Comparison of ENCODE assay signal across 21 cellular contexts in genomic region chr7:28933874-28934265, GRCh38. TPM values are rescaled to one million over a fixed set of nuclear protein-coding genes. Genes with fewer than 3 reads are reported as not detected.
DNase-seq lines count a peak whose midpoint lies in the region; ATAC-seq and TF ChIP-seq lines count a peak whose summit lies in the region.
"Had no signal": no experiment of that assay in that cellular context is flagged by ENCODE, and none has a peak within 500 bp of the region (broad histone marks: within the 10 kb centered on the region; RNA-seq: fewer than 3 reads in every experiment).

No MANE protein-coding gene starts in this region.

- peak overlapping the region; percentile 21 for H3K4me3 Mint-ChIP-seq in Calu3 (ENCODE audit: low read depth, unreplicated experiment)
- no peak overlapping the region for H3K4me3 Mint-ChIP-seq in WTC11
- H3K4me3 Mint-ChIP-seq in naive thymus-derived CD4-positive, alpha-beta T cell, result no peak overlapping the region
- H3K4me3 Mint-ChIP-seq: activated CD4-positive, alpha-beta T cell treated with anti-CD3 and anti-CD28 coated beads, Interleukin-2, amount 10 ng/mL, durations not matched to agents 24 days and 14 days; activated naive CD4-positive, alpha-beta T cell treated with anti-CD3 and anti-CD28 coated beads, Interleukin-2, amount 10 ng/mL, durations not matched to agents 7 days and 5 days; naive B cell; stimulated activated naive B cell treated with anti-CD40 and anti-IgM and Interleukin-4, amounts not matched to agents 10 μg/mL and 1 μg/mL and 100 μg/mL, for 72 hours; T-helper 1 cell treated with Interleukin-12 subunit alpha and Interleukin-12 subunit beta and Interleukin-4 antibody, amounts not matched to agents 30 μg/mL and 1 μg/mL, for 36 hours had no signal

- H3K9me3 ChIP-seq in iPS-20b (ENCODE audit: insufficient read depth, low read depth, low read length) (no peaks in the 10 kb centered on the region), neuron (ENCODE audit: low read length) (no peaks in the 10 kb centered on the region)
- H3K9me3 ChIP-seq in naive thymus-derived CD4-positive, alpha-beta T cell (ENCODE audit: control insufficient read depth in 2 of 3, low read length in 3 of 3), result no peaks in the 10 kb centered on the region
- H3K9me3 ChIP-seq: heart left ventricle, SJSA1, uterus had no signal

- peak overlapping the region; percentile 5; the same call in 1 of the 2 replicates for H3K9ac ChIP-seq in iPS-20b (ENCODE audit: low read depth, low read length)

- H3K36me3 ChIP-seq in iPS-20b (ENCODE audit: insufficient read depth, low read depth, low read length) (no peaks in the 10 kb centered on the region), neuron (ENCODE audit: insufficient read depth, low read length) (no peaks in the 10 kb centered on the region)
- no peaks in the 10 kb centered on the region for H3K36me3 ChIP-seq in naive thymus-derived CD4-positive, alpha-beta T cell (ENCODE audit: control insufficient read depth in 2 of 3, insufficient read depth in 3 of 3, low read length in 3 of 3)
- H3K36me3 ChIP-seq: HAP-1, heart left ventricle, SJSA1, uterus had no signal

- H3K27me3 ChIP-seq in iPS-20b (ENCODE audit: insufficient read depth, low read length) (no peaks in the 10 kb centered on the region), neuron (ENCODE audit: insufficient read depth, low read length) (no peaks in the 10 kb centered on the region)
- H3K27me3 ChIP-seq in naive thymus-derived CD4-positive, alpha-beta T cell (ENCODE audit: control insufficient read depth in 2 of 2, insufficient read depth in 2 of 2, low read length in 2 of 2), result no peaks in the 10 kb centered on the region
- H3K27me3 ChIP-seq: heart left ventricle, uterus had no signal

- H3K4me3 ChIP-seq in iPS-20b (ENCODE audit: low read length), result 0 out of 2 replicates have a peak overlapping the region, but pooled peaks have one; percentile 7
- no peak overlapping the region for H3K4me3 ChIP-seq in neuron (ENCODE audit: low read length)
- H3K4me3 ChIP-seq in naive thymus-derived CD4-positive, alpha-beta T cell (ENCODE audit: low read length), result no peak overlapping the region
- H3K4me3 ChIP-seq: HAP-1, lung, SJSA1, uterus had no signal

- CTCF ChIA-PET in Calu3 (lab: Charles Lee), result interaction anchor here (1.0 to 1.9 kb wide), 3 partner anchors 11 to 173 kb away, joined by 4 to 8 read pairs (median 5); no protein-coding TSS in a partner anchor
- CTCF ChIA-PET in WTC11 (lab: Charles Lee), result interaction anchor here (1.4 to 2.3 kb wide), 3 partner anchors 11 to 23 kb away, joined by 3 to 24 read pairs (median 15); partner anchors contain the start of gene TRIL
- CTCF ChIA-PET in naive thymus-derived CD4-positive, alpha-beta T cell (lab: Charles Lee), result no interaction called here

- intact Hi-C loops in Calu3 (cut with micrococcal nuclease; ENCODE audit: unreplicated experiment), result no loop called here
- intact Hi-C loops in naive thymus-derived CD4-positive, alpha-beta T cell (cut with micrococcal nuclease), result no loop called here

- DNase-seq in Calu3 (no peak), WTC11 (ENCODE audit: low spot score) (no peak), SIG-M5 treated with dmso at 0.1 percent for 504 hours (lab: John Stamatoyannopoulos, UW; ENCODE audit: unreplicated experiment) (no peak), NCI-H2107 treated with DMSO at 0.1 percent for 48 hours (lab: John Stamatoyannopoulos, UW; ENCODE audit: unreplicated experiment) (no peak)
- DNase-seq in naive thymus-derived CD4-positive, alpha-beta T cell, result no peak
- DNase-seq: activated CD4-positive, alpha-beta T cell treated with anti-CD3 and anti-CD28 coated beads, Interleukin-2, amount 10 ng/mL, durations not matched to agents 24 days and 14 days; activated naive CD4-positive, alpha-beta T cell treated with anti-CD3 and anti-CD28 coated beads, Interleukin-2, amount 10 ng/mL, durations not matched to agents 7 days and 5 days; naive B cell; stimulated activated CD4-positive, alpha-beta T cell treated with anti-CD3 and anti-CD28 coated beads, Interleukin-2, amount 100 ng/mL, for 48 hours; stimulated activated naive B cell treated with anti-CD40 and anti-IgM and Interleukin-4, amounts not matched to agents 10 μg/mL and 1 μg/mL and 100 μg/mL, for 72 hours had no signal

- no peak overlapping the region for H3K27ac ChIP-seq in iPS-20b (ENCODE audit: low read length)
- no peak overlapping the region for H3K27ac ChIP-seq in naive thymus-derived CD4-positive, alpha-beta T cell (ENCODE audit: low read depth, low read length)
- H3K27ac ChIP-seq: epithelial cell of prostate, heart left ventricle, SJSA1, uterus had no signal

- H3K4me1 Mint-ChIP-seq in Calu3 (ENCODE audit: low read depth, unreplicated experiment) (peaks cover 18% of the 10 kb centered on the region), WTC11 (peaks cover 21% of the 10 kb centered on the region)
- no peaks in the 10 kb centered on the region for H3K4me1 Mint-ChIP-seq in naive thymus-derived CD4-positive, alpha-beta T cell
- H3K4me1 Mint-ChIP-seq: activated CD4-positive, alpha-beta T cell treated with anti-CD3 and anti-CD28 coated beads, Interleukin-2, amount 10 ng/mL, durations not matched to agents 24 days and 14 days; activated naive CD4-positive, alpha-beta T cell treated with anti-CD3 and anti-CD28 coated beads, Interleukin-2, amount 10 ng/mL, durations not matched to agents 7 days and 5 days; naive B cell; stimulated activated naive B cell treated with anti-CD40 and anti-IgM and Interleukin-4, amounts not matched to agents 10 μg/mL and 1 μg/mL and 100 μg/mL, for 72 hours had no signal

- H3K36me3 Mint-ChIP-seq in Calu3 (ENCODE audit: insufficient read depth, unreplicated experiment) (no peaks in the 10 kb centered on the region), WTC11 (peaks cover 6% of the 10 kb centered on the region)
- H3K36me3 Mint-ChIP-seq in naive thymus-derived CD4-positive, alpha-beta T cell, result peaks cover 0 to 4% (median 0%) of the 10 kb centered on the region in 5 donors
- H3K36me3 Mint-ChIP-seq: activated naive CD4-positive, alpha-beta T cell treated with anti-CD3 and anti-CD28 coated beads, Interleukin-2, amount 10 ng/mL, durations not matched to agents 7 days and 5 days; naive B cell; stimulated activated naive B cell treated with anti-CD40 and anti-IgM and Interleukin-4, amounts not matched to agents 10 μg/mL and 1 μg/mL and 100 μg/mL, for 72 hours had no signal

- POLR2A ChIA-PET in WTC11 (lab: Charles Lee), result interaction anchor here (0.6 kb wide), 1 partner anchor 28 kb away, joined by 3 read pairs; no protein-coding TSS in a partner anchor
- POLR2A ChIA-PET in naive thymus-derived CD4-positive, alpha-beta T cell (lab: Charles Lee), result no interaction called here

- H3K9me3 Mint-ChIP-seq in Calu3 (ENCODE audit: low read depth, unreplicated experiment), result no peaks in the 10 kb centered on the region
- H3K9me3 Mint-ChIP-seq in WTC11, result peaks cover 14% of the 10 kb centered on the region
- peaks cover 0 to 1% (median 0%) of the 10 kb centered on the region in 11 donors for H3K9me3 Mint-ChIP-seq in naive thymus-derived CD4-positive, alpha-beta T cell
- H3K9me3 Mint-ChIP-seq: activated CD4-positive, alpha-beta T cell treated with anti-CD3 and anti-CD28 coated beads, Interleukin-2, amount 10 ng/mL, durations not matched to agents 24 days and 14 days; activated naive CD4-positive, alpha-beta T cell treated with anti-CD3 and anti-CD28 coated beads, Interleukin-2, amount 10 ng/mL, durations not matched to agents 7 days and 5 days; stimulated activated naive B cell treated with anti-CD40 and anti-IgM and Interleukin-4, amounts not matched to agents 10 μg/mL and 1 μg/mL and 100 μg/mL, for 72 hours; T-helper 1 cell treated with Interleukin-12 subunit alpha and Interleukin-12 subunit beta and Interleukin-4 antibody, amounts not matched to agents 30 μg/mL and 1 μg/mL, for 36 hours had no signal

- H3K27me3 Mint-ChIP-seq in Calu3 (ENCODE audit: unreplicated experiment), result no peaks in the 10 kb centered on the region
- no peaks in the 10 kb centered on the region; the same call in 1 of the 2 replicates for H3K27me3 Mint-ChIP-seq in WTC11 (ENCODE audit: low read depth)
- H3K27me3 Mint-ChIP-seq in naive thymus-derived CD4-positive, alpha-beta T cell, result peaks cover 7 to 39% (median 34%) of the 10 kb centered on the region in 5 donors

- peak overlapping the region; percentile 30 for H2AFZ ChIP-seq in neuron (ENCODE audit: low read depth, low read length)

- no TSS peak for BruUV-seq in Calu3 (replicated peaks; lab: Mats Ljungman, UMichigan)

- H3K4me1 ChIP-seq in iPS-20b (ENCODE audit: insufficient read depth, low read length) (peaks cover 11% of the 10 kb centered on the region; the same call in 1 of the 2 replicates), neuron (ENCODE audit: insufficient read depth, low read length) (peaks cover 14% of the 10 kb centered on the region)
- no peaks in the 10 kb centered on the region for H3K4me1 ChIP-seq in naive thymus-derived CD4-positive, alpha-beta T cell (ENCODE audit: control insufficient read depth in 2 of 2, insufficient read depth in 2 of 2, low read length in 2 of 2)
- H3K4me1 ChIP-seq: SJSA1, uterus had no signal

- ATAC-seq in WTC11 (no peak; the same call in 1 of the 2 replicates), GM19328 (IDR thresholded peaks at IDR 0.05; ENCODE audit: unreplicated experiment) (no peak)
- no peak for ATAC-seq in naive thymus-derived CD4-positive, alpha-beta T cell
- ATAC-seq: stimulated activated naive B cell treated with anti-CD40 and anti-IgM and Interleukin-4, amounts not matched to agents 10 μg/mL and 1 μg/mL and 100 μg/mL, for 72 hours had no signal

- H3K27ac Mint-ChIP-seq in Calu3 (ENCODE audit: unreplicated experiment) (peak overlapping the region; percentile 32), WTC11 (peak overlapping the region; percentile 45; the same call in 1 of the 2 replicates)
- H3K27ac Mint-ChIP-seq in naive thymus-derived CD4-positive, alpha-beta T cell, result no peak overlapping the region
- H3K27ac Mint-ChIP-seq: activated CD4-positive, alpha-beta T cell treated with anti-CD3 and anti-CD28 coated beads, Interleukin-2, amount 10 ng/mL, durations not matched to agents 24 days and 14 days; activated naive CD4-positive, alpha-beta T cell treated with anti-CD3 and anti-CD28 coated beads, Interleukin-2, amount 10 ng/mL, durations not matched to agents 7 days and 5 days; naive B cell; stimulated activated naive B cell treated with anti-CD40 and anti-IgM and Interleukin-4, amounts not matched to agents 10 μg/mL and 1 μg/mL and 100 μg/mL, for 72 hours; T-helper 1 cell treated with Interleukin-12 subunit alpha and Interleukin-12 subunit beta and Interleukin-4 antibody, amounts not matched to agents 30 μg/mL and 1 μg/mL, for 36 hours had no signal

- TF ChIP-seq CTCF in Calu3 (IDR thresholded peaks at IDR 0.05; ENCODE audit: unreplicated experiment), result no peak
- no peak for TF ChIP-seq CTCF in WTC11 (IDR thresholded peaks at IDR 0.05)

RNA-seq across cellular contexts. Expression of gene TRIL, which starts 24.3 kb away (rescaled TPM):
- total RNA-seq in Calu3 (2022) (0.44 and 0.47 TPM in 2 replicates), WTC11 (2021) (3.0 to 4.6 TPM (median 4.3 TPM) in 3 replicates)
- total RNA-seq in naive thymus-derived CD4-positive, alpha-beta T cell, result under 1 TPM in 1 of 5 experiments, not detected in 4; 0.07 TPM
- not detected for polyA plus RNA-seq in naive thymus-derived CD4-positive, alpha-beta T cell
- total RNA-seq: G401 had no signal

Comparison
In these comparisons a context has a peak if more than half of its experiments do, and no peak if none do; other contexts are left out.
1. H3K27ac Mint-ChIP-seq: peak in Calu3 (single experiment) and WTC11 (single experiment); none in naive thymus-derived CD4-positive, alpha-beta T cell (0 of 9).